In the genomic region with DNA sequence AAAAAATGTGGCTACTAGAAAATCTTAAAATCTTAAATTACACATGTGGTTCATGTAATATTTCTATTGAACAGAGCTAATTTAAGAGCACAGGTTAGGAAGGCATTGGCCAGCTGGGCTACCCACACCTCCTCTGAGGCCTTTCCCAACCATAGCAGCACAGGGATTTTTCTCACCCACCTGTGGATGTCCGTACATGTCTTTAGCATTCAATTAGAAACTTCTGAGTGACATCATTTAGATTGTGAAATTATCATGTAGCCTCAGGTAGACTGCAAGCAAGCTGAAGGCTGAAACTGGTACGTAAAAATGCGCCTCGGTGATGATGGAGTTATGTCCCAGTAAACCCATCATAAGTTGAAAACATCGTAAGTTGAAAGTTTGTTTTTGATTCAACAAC, we compare ENCODE assay signal across 20 cellular contexts.
"Had no signal": no experiment of that assay in that cellular context is flagged by ENCODE, and none has a peak within 500 bp of the region (broad histone marks: within the 10 kb centered on the region; RNA-seq: fewer than 3 reads in every experiment).

No MANE protein-coding gene starts in this region.

- ATAC-seq: Right ventricle myocardium inferior, SK-N-SH treated with all-trans-retinoic acid at 6 μM for 48 hours had no signal

- DNase-seq: KBM-7, MM.1S, NCI-H1092 treated with DMSO at 0.1 percent for 48 hours, NCI-H1436, NCI-H187, NCI-H2029, NCI-H2081 treated with DMSO at 0.1 percent for 48 hours, NCI-H2171, NCI-H226, NCI-H446, NCI-H510A, NCI-H524 treated with DMSO at 0.1 percent for 48 hours, NCI-H69, NCI-H774, RPMI8226, SHP77 treated with DMSO at 0.1 percent for 48 hours, SJCRH30 had no signal

- H3K4me3 ChIP-seq: SJCRH30 had no signal

- FAIRE-seq: RCC 7860 had no signal

- H3K4me1 ChIP-seq: SJCRH30 had no signal

- H3K27ac ChIP-seq: SJCRH30 had no signal

- H3K9me3 ChIP-seq: SJCRH30 had no signal

- H3K27me3 ChIP-seq: SJCRH30 had no signal
